In genomic region chr2:106153781-106154180, GRCh38 we compare ENCODE assay signal across 14 cellular contexts. TPM values are rescaled to one million over a fixed set of nuclear protein-coding genes. Genes with fewer than 3 reads are reported as not detected.
DNase-seq lines count a peak whose midpoint lies in the region; ATAC-seq, FAIRE-seq and TF ChIP-seq lines count a peak whose summit lies in the region.
"Had no signal": no experiment of that assay in that cellular context is flagged by ENCODE, and none has a peak within 500 bp of the region (broad histone marks: within the 10 kb centered on the region; RNA-seq: fewer than 3 reads in every experiment).

No MANE protein-coding gene starts in this region.

- H3K27me3 ChIP-seq in HepG2 (ENCODE audit: control insufficient read depth in 1 of 2, insufficient read depth in 2 of 2, low read length in 2 of 2) (no peaks in the 10 kb centered on the region), right lobe of liver (no peaks in the 10 kb centered on the region), GM12878 (replicated peaks in 1 of 2; ENCODE audit: control insufficient read depth in 2 of 2, insufficient read depth in 2 of 2, low read length in 1 of 2) (no peaks in the 10 kb centered on the region)
- H3K27me3 ChIP-seq in CD8-positive, alpha-beta T cell (ENCODE audit: insufficient read depth, low read length), result no peaks in the 10 kb centered on the region

- POLR2A ChIA-PET in HepG2 (lab: Yijun Ruan, JAX) (no interaction called here), GM12878 (lab: Charles Lee) (no interaction called here)
- POLR2A ChIA-PET in CD8-positive, alpha-beta T cell (lab: Charles Lee), result no interaction called here

- SMC1A ChIA-PET in GM12878 (lab: Charles Lee; ENCODE audit: uncharacterized antibody, unreplicated experiment), result no interaction called here

- no peak for FAIRE-seq in HepG2 (lab: Jason Lieb, UNC)
- no peak for FAIRE-seq in GM12878 (lab: Jason Lieb, UNC)
- FAIRE-seq: A204.1, H54 had no signal

- TF ChIP-seq EP300 in HepG2 (IDR thresholded peaks at IDR 0.05; ENCODE audit: low read depth in 2 of 2, low read length in 2 of 2), result no peak
- TF ChIP-seq EP300 in HepG2 (CRISPR knock-in tag; IDR thresholded peaks at IDR 0.05; ENCODE audit: borderline replicate concordance), result no peak
- TF ChIP-seq EP300 in GM12878 (IDR thresholded peaks at IDR 0.05; ENCODE audit: borderline replicate concordance in 1 of 2, control insufficient read depth in 1 of 2, low read depth in 2 of 2, low read length in 2 of 2), result no peak

- intact Hi-C loops in HepG2 (cut with micrococcal nuclease; ENCODE audit: unreplicated experiment), result no loop called here
- intact Hi-C loops in right lobe of liver (cut with DNase I), result no loop called here
- intact Hi-C loops in CD8-positive, alpha-beta T cell (cut with DNase I, micrococcal nuclease), result no loop called here
- intact Hi-C loops in GM12878 (cut with micrococcal nuclease; ENCODE audit: unreplicated experiment), result no loop called here

- CTCF ChIA-PET in HepG2 (lab: Yijun Ruan, JAX; ENCODE audit: low intra/inter-chr PET ratio, low total read pairs) (no interaction called here), GM12878 (lab: Yijun Ruan, JAX) (interaction anchor here (1.0 kb wide), 1 partner anchor 331 kb away, joined by 3 read pairs; no protein-coding TSS in a partner anchor)
- CTCF ChIA-PET in CD8-positive, alpha-beta T cell (lab: Charles Lee), result no interaction called here

- H3K4me1 ChIP-seq in HepG2 (ENCODE audit: insufficient read depth, low read length) (no peaks in the 10 kb centered on the region), right lobe of liver (no peaks in the 10 kb centered on the region), GM12878 (ENCODE audit: control insufficient read depth, insufficient read depth, low read length) (no peaks in the 10 kb centered on the region)
- H3K4me1 ChIP-seq in CD8-positive, alpha-beta T cell (ENCODE audit: insufficient read depth, low read length), result peaks cover 49% of the 10 kb centered on the region

- H3K4me3 ChIP-seq in HepG2 (replicated peaks in 1 of 3; ENCODE audit: insufficient read depth in 1 of 3, low read depth in 2 of 3, low read length in 3 of 3) (no peak overlapping the region), right lobe of liver (no peak overlapping the region), GM12878 (no peak overlapping the region)
- no peak overlapping the region for H3K4me3 ChIP-seq in CD8-positive, alpha-beta T cell (ENCODE audit: low read depth, low read length)
- H3K4me3 ChIP-seq: GM23248 had no signal

- H3K9me3 Mint-ChIP-seq in CD8-positive, alpha-beta T cell, result peaks cover 17% of the 10 kb centered on the region

- H3K9me3 ChIP-seq in HepG2 (ENCODE audit: low read length), result peaks cover 17% of the 10 kb centered on the region
- H3K9me3 ChIP-seq in right lobe of liver, result no peaks in the 10 kb centered on the region
- peaks cover 5% of the 10 kb centered on the region for H3K9me3 ChIP-seq in CD8-positive, alpha-beta T cell (ENCODE audit: low read length)
- peaks cover 6% of the 10 kb centered on the region; the same call in 2 of the 3 replicates for H3K9me3 ChIP-seq in GM12878 (replicated peaks; ENCODE audit: control insufficient read depth, insufficient read depth, low read length)

- 92% methylated on average over 1 of the region's 1 CpG for WGBS in HepG2 (ENCODE audit: low lambda C conversion rate)
- no CpG with 5 or more reads among the region's 1 CpG for WGBS in right lobe of liver (ENCODE audit: insufficient coverage, low coverage, low lambda C conversion rate, missing lambda C conversion rate)
- WGBS in GM12878 (ENCODE audit: insufficient coverage, insufficient replicate concordance, low lambda C conversion rate, missing lambda C conversion rate), result 88% methylated on average over 1 of the region's 1 CpG

- peaks cover 71% of the 10 kb centered on the region for H3K4me1 Mint-ChIP-seq in CD8-positive, alpha-beta T cell (ENCODE audit: low read depth)

- H2AFZ ChIP-seq in HepG2 (ENCODE audit: low read length) (no peak overlapping the region), GM12878 (ENCODE audit: control insufficient read depth, low read depth, low read length) (no peak overlapping the region)
- H2AFZ ChIP-seq: GM23248 had no signal

- BruUV-seq in HepG2 (replicated peaks; lab: Mats Ljungman, UMichigan) (no TSS peak), GM12878 (replicated peaks; lab: Mats Ljungman, UMichigan) (no TSS peak)

- RAD21 ChIA-PET in GM12878 (lab: Charles Lee; ENCODE audit: unreplicated experiment), result no interaction called here

- no peak for TF ChIP-seq POLR2A in HepG2 (IDR thresholded peaks at IDR 0.05; ENCODE audit: insufficient read depth in 1 of 2, low read depth in 2 of 2, low read length in 2 of 2)
- no peak for TF ChIP-seq POLR2A in right lobe of liver (IDR thresholded peaks at IDR 0.05)
- no peak for TF ChIP-seq POLR2A in GM12878 (IDR thresholded peaks at IDR 0.05; ENCODE audit: low read depth, low read length)

- TF ChIP-seq CTCF in HepG2 (CRISPR knock-in tag; IDR thresholded peaks at IDR 0.05) (no peak), right lobe of liver (IDR thresholded peaks at IDR 0.05) (no peak), GM12878 (IDR thresholded peaks at IDR 0.05 in 2 of 3, conservative IDR thresholded peaks at IDR 0.05 in 1 of 3; ENCODE audit: control insufficient read depth in 2 of 3, extremely low read depth in 1 of 3, insufficient read depth in 1 of 3, low read depth in 3 of 3, low read length in 3 of 3) (no peak)
- TF ChIP-seq CTCF in CD8-positive, alpha-beta T cell (IDR thresholded peaks at IDR 0.05), result no peak

- H4K20me1 ChIP-seq in HepG2 (ENCODE audit: insufficient read depth, low read length) (no peaks in the 10 kb centered on the region), GM12878 (ENCODE audit: control insufficient read depth, insufficient read depth) (no peaks in the 10 kb centered on the region)

- TF ChIP-seq RAD21 in HepG2 (CRISPR knock-in tag; IDR thresholded peaks at IDR 0.05), result no peak
- TF ChIP-seq RAD21 in GM12878 (IDR thresholded peaks at IDR 0.05; ENCODE audit: insufficient read depth, low read depth, low read length), result no peak

- in situ Hi-C loops in HepG2 (cut with HindIII; ENCODE audit: extremely low pct_ligation_motif_present, low pct_unique_long_range_greater_than_20kb) (no loop called here), GM12878 (cut with MboI) (no loop called here)

- ATAC-seq in HepG2, result no peak
- no peak for ATAC-seq in right lobe of liver
- ATAC-seq in CD8-positive, alpha-beta T cell, result no peak
- ATAC-seq in GM12878, result no peak
- no peak for ATAC-seq in left lobe of liver
- ATAC-seq in HG03196 (IDR thresholded peaks at IDR 0.05; ENCODE audit: unreplicated experiment), result no peak
- ATAC-seq: HCT116 had no signal

- H3K9ac ChIP-seq in HepG2 (ENCODE audit: insufficient read depth, low read depth, low read length) (no peak overlapping the region), GM12878 (ENCODE audit: control insufficient read depth, insufficient read depth, low read length) (no peak overlapping the region)
- H3K9ac ChIP-seq: GM23248 had no signal

- H3K27me3 Mint-ChIP-seq in CD8-positive, alpha-beta T cell (ENCODE audit: low read depth), result no peaks in the 10 kb centered on the region
- H3K27me3 Mint-ChIP-seq: B cell, IgD-negative memory B cell had no signal

- DNase-seq in HepG2 (ENCODE audit: low spot score) (no peak), right lobe of liver (no peak), GM12878 (ENCODE audit: low read depth, low spot score) (no peak), DMS53 (lab: John Stamatoyannopoulos, UW) (no peak), left lobe of liver (ENCODE audit: low spot score) (no peak)
- no peak for DNase-seq in CD8-positive, alpha-beta T cell
- DNase-seq: C1 segment of cervical spinal cord, GM23248 had no signal

- peaks cover 17 to 55% of the 10 kb centered on the region in 2 experiments for H3K36me3 ChIP-seq in HepG2 (replicated peaks in 1 of 2; ENCODE audit: control insufficient read depth in 1 of 2, insufficient read depth in 2 of 2, low read length in 2 of 2)
- peaks cover 0 to 4% (median 2%) of the 10 kb centered on the region in 4 donors for H3K36me3 ChIP-seq in right lobe of liver
- peaks cover 18% of the 10 kb centered on the region for H3K36me3 ChIP-seq in CD8-positive, alpha-beta T cell (ENCODE audit: insufficient read depth, low read length)
- peaks cover 3 to 5% of the 10 kb centered on the region in 2 experiments; a peak in 2 of 4 replicates for H3K36me3 ChIP-seq in GM12878 (ENCODE audit: control insufficient read depth in 2 of 2, insufficient read depth in 2 of 2, low read length in 1 of 2)

- H3K4me2 ChIP-seq in HepG2 (ENCODE audit: low read depth, low read length), result no peak overlapping the region
- H3K4me2 ChIP-seq in GM12878 (ENCODE audit: control insufficient read depth, insufficient read depth), result no peak overlapping the region

- H3K4me3 Mint-ChIP-seq in CD8-positive, alpha-beta T cell, result no peak overlapping the region
- H3K4me3 Mint-ChIP-seq: B cell, IgD-negative memory B cell had no signal

- H3K27ac ChIP-seq in HepG2 (ENCODE audit: extremely low read length, insufficient read depth, low read length) (no peak overlapping the region), right lobe of liver (no peak overlapping the region), GM12878 (ENCODE audit: control insufficient read depth, insufficient read depth) (no peak overlapping the region)
- H3K27ac ChIP-seq in CD8-positive, alpha-beta T cell (ENCODE audit: low read depth, low read length), result no peak overlapping the region
- H3K27ac ChIP-seq: GM23248 had no signal

- peak overlapping the region; percentile 41 for H3K27ac Mint-ChIP-seq in CD8-positive, alpha-beta T cell
- H3K27ac Mint-ChIP-seq: B cell had no signal

- H3K36me3 Mint-ChIP-seq in CD8-positive, alpha-beta T cell, result peaks cover 87% of the 10 kb centered on the region

- H3K79me2 ChIP-seq in HepG2 (ENCODE audit: insufficient read depth, low read length) (no peaks in the 10 kb centered on the region), GM12878 (ENCODE audit: control insufficient read depth, insufficient read depth, low read length) (no peaks in the 10 kb centered on the region)

RNA-seq across cellular contexts. Expression of gene UXS1, which starts 40.3 kb away (rescaled TPM):
- total RNA-seq in HepG2 (2016; rRNA removed; fragmentation: Illumina TruSeq; extraction: Trizol) (35.4 and 53.3 TPM in 2 replicates), right lobe of liver (10 to 100 TPM in 5 of 6 experiments, 1 to 10 TPM in 1; 8.2 to 56.2 (median 14.0) TPM), GM12878 (2014; rRNA removed) (14.6 and 18.0 TPM in 2 replicates), GM12878 (2014; rRNA removed; fragmentation: Illumina TruSeq; extraction: Trizol) (13.2 and 13.6 TPM in 2 replicates), GM12878 (2021) (22.9 and 25.4 TPM in 2 replicates), left lobe of liver (7.5 TPM)
- total RNA-seq in HepG2 (2016; cell fraction: cytosol; rRNA removed; fragmentation: Illumina TruSeq; extraction: Trizol; ENCODE audit: low read depth), result 213 and 242 TPM in 2 replicates
- 35.4 and 55.0 TPM in 2 replicates for total RNA-seq in HepG2 (2016; cell fraction: insoluble cytoplasmic fraction; rRNA removed; fragmentation: Illumina TruSeq; extraction: Trizol)
- total RNA-seq in HepG2 (2016; cell fraction: membrane; rRNA removed; fragmentation: Illumina TruSeq; extraction: Trizol), result 82.8 and 94.5 TPM in 2 replicates
- total RNA-seq in HepG2 (2016; cell fraction: nucleus; rRNA removed; fragmentation: Illumina TruSeq; extraction: Trizol), result 81.3 and 87.6 TPM in 2 replicates
- polyA plus RNA-seq in HepG2 (2011; rRNA removed) (110 and 117 TPM in 2 replicates), GM12878 (2011; rRNA removed) (18.4 and 24.0 TPM in 2 replicates), GM12878 (2014; fragmentation: Illumina TruSeq; extraction: Trizol) (25.4 and 33.4 TPM in 2 replicates), GM12878 (2014; fragmentation: Nextera tagmentation; extraction: Ambion mirVana) (10 to 100 TPM in 1 of 2 experiments, 1 to 10 TPM in 1; 6.0 to 10.5 TPM), GM12878 (2014; rRNA removed) (21.2 and 25.2 TPM in 2 replicates), GM12878 (2016; fragmentation: Nextera tagmentation; extraction: Ambion mirVana) (10 to 100 TPM; 24.0 to 24.9 TPM)
- 84.0 and 87.5 TPM in 2 replicates for polyA plus RNA-seq in HepG2 (2011; cell fraction: cytosol; rRNA removed)
- 63.2 and 66.8 TPM in 2 replicates for polyA plus RNA-seq in HepG2 (2011; cell fraction: nucleus; rRNA removed)
- 66.7 and 76.7 TPM in 2 replicates for polyA plus RNA-seq in HepG2 (2012)
- 24.5 and 28.9 TPM in 2 replicates for polyA plus RNA-seq in HepG2 (2016; cell fraction: cytosol; fragmentation: Illumina TruSeq; extraction: Trizol; ENCODE audit: low read depth)
- 51.5 and 54.9 TPM in 2 replicates for polyA plus RNA-seq in HepG2 (2016; cell fraction: insoluble cytoplasmic fraction; fragmentation: Illumina TruSeq; extraction: Trizol; ENCODE audit: low read depth)
- 39.9 TPM in 2 replicates for polyA plus RNA-seq in HepG2 (2016; cell fraction: membrane; fragmentation: Illumina TruSeq; extraction: Trizol; ENCODE audit: low read depth)
- polyA plus RNA-seq in HepG2 (2016; cell fraction: nucleus; fragmentation: Illumina TruSeq; extraction: Trizol; ENCODE audit: insufficient read depth, low read depth), result 128 and 133 TPM in 2 replicates
- polyA minus RNA-seq in HepG2 (2011; rRNA and poly(A)+ RNA removed; ENCODE audit: low replicate concordance), result 33.9 and 171 TPM in 2 replicates
- polyA minus RNA-seq in HepG2 (2011; cell fraction: cytosol; rRNA and poly(A)+ RNA removed), result 65.9 and 83.0 TPM in 2 replicates
- 109 TPM in 2 replicates for polyA minus RNA-seq in HepG2 (2011; cell fraction: nucleus; rRNA and poly(A)+ RNA removed)
- total RNA-seq in CD8-positive, alpha-beta T cell, result 10 to 100 TPM; 62.1 to 70.8 TPM
- 59.8 and 62.8 TPM in 2 replicates for total RNA-seq in GM12878 (2013; cell fraction: nucleolus; rRNA removed)
- 10.8 TPM for polyA plus RNA-seq in GM12878 (2011; ENCODE audit: low read depth)
- 17.3 and 24.1 TPM in 2 replicates for polyA plus RNA-seq in GM12878 (2011; cell fraction: cytosol; rRNA removed)
- 32.5 and 36.5 TPM in 2 replicates for polyA plus RNA-seq in GM12878 (2011; cell fraction: nucleus; rRNA removed)
- polyA plus RNA-seq in GM12878 (2012), result 15.7 and 17.2 TPM in 2 replicates
- 35.3 and 52.3 TPM in 2 replicates for polyA minus RNA-seq in GM12878 (2011; rRNA and poly(A)+ RNA removed)
- 10.4 and 13.9 TPM in 2 replicates for polyA minus RNA-seq in GM12878 (2011; cell fraction: cytosol; rRNA and poly(A)+ RNA removed)
- polyA minus RNA-seq in GM12878 (2011; cell fraction: nucleus; rRNA and poly(A)+ RNA removed), result 27.9 and 39.3 TPM in 2 replicates

Comparison
In these comparisons a context has a peak if more than half of its experiments do, and no peak if none do; other contexts are left out.
1. Of the 75 proteins assayed by ChIP-seq in both HepG2 and GM12878: peak only in HepG2: none; only in GM12878: CBX5; in both: none; in neither: 74.